ENCODE assay signal across 8 cellular contexts in genomic region chr7:138002096-138002827, GRCh38.
DNase-seq lines count a peak whose midpoint lies in the region; ATAC-seq, FAIRE-seq and TF ChIP-seq lines count a peak whose summit lies in the region.

No MANE protein-coding gene starts in this region.

- TF ChIP-seq CTCF in AG09319 (IDR thresholded peaks at IDR 0.05; ENCODE audit: low read depth, low read length) = peak; percentile 87

- DNase-seq in AG09319 (ENCODE audit: extremely low read depth, low read depth) (peak; percentile 99), NCI-H345 treated with DMSO at 0.1 percent for 48 hours (lab: John Stamatoyannopoulos, UW; ENCODE audit: unreplicated experiment) (peak; percentile 99), cerebellar nuclear complex (lab: John Stamatoyannopoulos, UW) (peak; percentile 96 to 98)
- peak; percentile 95 to 99 for DNase-seq in stimulated activated CD4-positive, alpha-beta T cell treated with anti-CD3 and anti-CD28 coated beads, Interleukin-12 subunit alpha, Interleukin-12 subunit beta, amount 100 ng/mL, for 24 hours (ENCODE audit: low read depth in 2 of 2)

- FAIRE-seq in islet of Langerhans (lab: Jason Lieb, UNC) = peak; percentile 94

- ATAC-seq in GM19025 (IDR thresholded peaks at IDR 0.05; ENCODE audit: low read depth, unreplicated experiment) (peak; percentile 96), HG03354 (IDR thresholded peaks at IDR 0.05; ENCODE audit: poor library complexity, severe bottlenecking, unreplicated experiment) (peak; percentile 95)
- ATAC-seq in activated CD4-positive, CD25-positive, alpha-beta regulatory T cell treated with anti-CD3 and anti-CD28 coated beads, Interleukin-2, amount 50 U/mL, for 24 hours = peak; percentile 96 to 97

Comparison
In these comparisons a context has a peak if more than half of its experiments do, and no peak if none do; other contexts are left out.
1. Peak in every context shown above with its lines: DNase-seq and ATAC-seq.